Comparison of ENCODE assay signal across 22 cellular contexts in the genomic region with DNA sequence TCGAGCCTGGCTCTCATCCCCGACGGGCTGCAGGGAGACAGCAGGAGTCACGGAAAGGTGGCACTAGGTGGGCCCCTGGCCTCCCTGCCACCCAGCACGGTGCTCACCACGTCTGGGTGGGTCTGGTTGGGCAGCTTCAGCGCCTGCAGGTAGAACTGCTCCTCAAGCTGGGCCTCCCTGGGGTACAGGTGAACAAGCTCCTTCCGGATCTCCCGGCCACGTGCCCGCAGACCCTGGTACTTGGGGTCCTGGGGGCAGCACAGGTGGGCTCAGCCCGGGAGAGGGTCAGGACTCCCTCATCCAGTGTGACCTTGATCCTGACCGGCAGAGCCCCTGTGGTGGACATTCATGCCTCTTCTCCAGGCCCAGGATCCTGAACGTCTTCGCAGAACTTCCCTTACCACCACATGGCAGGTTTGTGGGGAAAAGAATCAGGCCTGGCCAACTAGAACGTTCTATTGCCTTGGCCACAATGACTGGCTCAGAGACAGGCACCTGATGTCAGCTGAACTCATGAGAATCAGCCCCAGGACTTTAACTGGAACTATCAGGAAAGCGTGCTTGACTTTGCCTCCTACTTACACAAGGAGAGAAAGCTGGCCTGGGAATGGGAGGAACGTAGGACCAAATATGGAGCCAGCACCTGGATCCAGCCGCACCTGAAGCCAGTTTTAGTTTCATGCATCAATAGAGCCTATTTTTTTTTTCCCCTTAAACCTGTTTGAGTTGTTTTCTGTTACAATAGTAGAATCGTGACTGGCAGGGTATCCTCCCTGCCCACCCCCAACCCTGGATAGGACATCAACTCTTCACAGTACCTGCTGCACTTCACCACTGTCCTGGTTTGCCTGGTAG. TPM values are rescaled to one million over a fixed set of nuclear protein-coding genes. Genes with fewer than 3 reads are reported as not detected.
"Had no signal": no experiment of that assay in that cellular context is flagged by ENCODE, and none has a peak within 500 bp of the region (broad histone marks: within the 10 kb centered on the region; RNA-seq: fewer than 3 reads in every experiment).

No MANE protein-coding gene starts in this region.

- H2AFZ ChIP-seq: parathyroid adenoma had no signal

- H3K27ac Mint-ChIP-seq: activated T-cell treated with anti-CD3 and anti-CD28 coated beads, Interleukin-2, amount 50 U/mL, for 24 hours; mesothelial cell of epicardium had no signal

- H3K9me3 ChIP-seq: gastrocnemius medialis, heart right ventricle, lower lobe of right lung, tibial nerve, vagina had no signal

- H3K4me3 ChIP-seq: gastrocnemius medialis, heart right ventricle, lower lobe of right lung, tibial nerve, vagina had no signal

- H3K27ac ChIP-seq: gastrocnemius medialis, heart right ventricle, lower lobe of right lung, parathyroid adenoma, tibial nerve, vagina had no signal

- ATAC-seq: effector memory CD8-positive, alpha-beta T cell; gastrocnemius medialis; left colon had no signal

- H3K79me2 ChIP-seq: parathyroid adenoma had no signal

- H3K4me1 Mint-ChIP-seq: mesothelial cell of epicardium had no signal

- H3K27me3 Mint-ChIP-seq: activated T-cell treated with anti-CD3 and anti-CD28 coated beads, Interleukin-2, amount 50 U/mL, for 24 hours; effector memory CD8-positive, alpha-beta T cell had no signal

- FAIRE-seq: astrocyte, bronchial epithelial cell, islet of Langerhans had no signal

- H3K9me3 Mint-ChIP-seq: activated T-cell treated with anti-CD3 and anti-CD28 coated beads, Interleukin-2, amount 50 U/mL, for 24 hours; effector memory CD8-positive, alpha-beta T cell; mesothelial cell of epicardium had no signal

- H3K27me3 ChIP-seq: gastrocnemius medialis, heart right ventricle, tibial nerve, vagina had no signal

- DNase-seq: activated CD4-positive, alpha-beta T cell treated with anti-CD3 and anti-CD28 coated beads for 1 hour; activated CD4-positive, alpha-beta T cell treated with anti-CD3 and anti-CD28 coated beads, Interleukin-2, amount 50 U/mL, for 4 hours; activated effector memory CD4-positive, alpha-beta T cell treated with Interleukin-2 at 50 U/mL for 16 hours; activated naive CD4-positive, alpha-beta T cell treated with anti-CD3 and anti-CD28 coated beads, Interleukin-2, amount 50 U/mL, for 16 hours; dermis blood vessel endothelial cell; effector memory CD8-positive, alpha-beta T cell; gastrocnemius medialis; heart right ventricle; left colon; lower lobe of right lung; stimulated activated CD4-positive, alpha-beta T cell treated with anti-CD3 and anti-CD28 coated beads, Interleukin-2, amount 100 ng/mL, for 48 hours; stimulated activated naive CD4-positive, alpha-beta T cell treated with Interleukin-2 at 50 U/mL for 16 hours; substantia nigra had no signal

- H3K9ac ChIP-seq: parathyroid adenoma had no signal

- H3K4me1 ChIP-seq: gastrocnemius medialis, heart right ventricle, lower lobe of right lung, parathyroid adenoma, tibial nerve, vagina had no signal

- H3K4me3 Mint-ChIP-seq: activated T-cell treated with anti-CD3 and anti-CD28 coated beads, Interleukin-2, amount 50 U/mL, for 24 hours; effector memory CD8-positive, alpha-beta T cell; mesothelial cell of epicardium had no signal

RNA-seq across cellular contexts. Expression of a gene that starts 9.7 kb away (rescaled TPM):
- total RNA-seq: bronchial epithelial cell, dermis blood vessel endothelial cell, epithelial cell of proximal tubule, lower lobe of right lung, tibial nerve, vagina had no signal
